Comparison of ENCODE assay signal across 13 cellular contexts in genomic region chr17:67830440-67830839, GRCh38. TPM values are rescaled to one million over a fixed set of nuclear protein-coding genes. Genes with fewer than 3 reads are reported as not detected.
DNase-seq lines count a peak whose midpoint lies in the region; ATAC-seq and FAIRE-seq lines count a peak whose summit lies in the region.
"Had no signal": no experiment of that assay in that cellular context is flagged by ENCODE, and none has a peak within 500 bp of the region (broad histone marks: within the 10 kb centered on the region; RNA-seq: fewer than 3 reads in every experiment).

No MANE protein-coding gene starts in this region.

- H3K4me1 ChIP-seq in iPS-15b (ENCODE audit: control insufficient read depth, insufficient read depth, low read length) (peaks cover 18% of the 10 kb centered on the region), small intestine (ENCODE audit: control insufficient read depth in 2 of 2, insufficient read depth in 1 of 2, low read depth in 1 of 2, low read length in 1 of 2) (peaks cover 6 to 12% of the 10 kb centered on the region in 2 donors), mesenchymal stem cell (ENCODE audit: control insufficient read depth, insufficient read depth, low read depth, low read length) (peaks cover 10% of the 10 kb centered on the region)
- H3K4me1 ChIP-seq: SJCRH30 had no signal

- DNase-seq in activated T-cell treated with anti-CD3 and anti-CD28 coated beads, Interleukin-2, amount 50 U/mL, for 72 hours, result no peak
- DNase-seq in activated T-cell treated with anti-CD3 and anti-CD28 coated beads for 4 hours (no peak), SK-N-MC (ENCODE audit: low read depth, low spot score) (no peak), small intestine (peak; percentile 22), mesenchymal stem cell (no peak), hepatic stellate cell (ENCODE audit: low spot score) (no peak)
- DNase-seq in NK-92 treated with Interleukin-12 subunit alpha and Interleukin-12 subunit beta, amount 100 ng/mL, for 24 hours (lab: John Stamatoyannopoulos, UW), result no peak
- DNase-seq: activated CD4-positive, alpha-beta T cell treated with anti-CD3 and anti-CD28 coated beads, Interleukin-2, amount 50 U/mL, for 48 hours; NCI-H2029; SJCRH30 had no signal

- no peak for ATAC-seq in activated T-cell treated with anti-CD3 and anti-CD28 coated beads, Interleukin-2, amount 50 U/mL, for 72 hours (replicated peaks in 1 of 2)
- ATAC-seq: stimulated activated memory B cell treated with anti-CD40 and anti-IgM and Interleukin-4, amounts not matched to agents 10 μg/mL and 1 μg/mL and 100 μg/mL, for 72 hours had no signal

- no peaks in the 10 kb centered on the region for H3K79me1 ChIP-seq in mesenchymal stem cell (replicated peaks; ENCODE audit: low read length, poor library complexity, severe bottlenecking)

- H3K14ac ChIP-seq in mesenchymal stem cell (ENCODE audit: low read length in 2 of 2), result no peak overlapping the region

- H3K9ac ChIP-seq in SK-N-MC (ENCODE audit: insufficient read length), result no peak overlapping the region
- no peak overlapping the region for H3K9ac ChIP-seq in iPS-15b (ENCODE audit: low read depth, low read length)
- no peak overlapping the region for H3K9ac ChIP-seq in mesenchymal stem cell (ENCODE audit: low read length)

- H2BK120ac ChIP-seq in mesenchymal stem cell (ENCODE audit: low read depth, low read length), result no peak overlapping the region

- no peak overlapping the region for H2BK15ac ChIP-seq in mesenchymal stem cell (ENCODE audit: low read depth, poor library complexity, severe bottlenecking)

- H3K4me3 ChIP-seq in SK-N-MC (0 out of 2 replicates have a peak overlapping the region, but pooled peaks have one; percentile 1), iPS-15b (ENCODE audit: low read depth, low read length) (peak overlapping the region; percentile 28), small intestine (ENCODE audit: low read depth in 1 of 2, low read length in 2 of 2) (no peak overlapping the region), mesenchymal stem cell (ENCODE audit: insufficient read depth in 1 of 2, low read depth in 1 of 2, low read length in 2 of 2) (no peak overlapping the region)
- H3K4me3 ChIP-seq: SJCRH30, skin epidermis had no signal

- no peaks in the 10 kb centered on the region for H3K27me3 Mint-ChIP-seq in activated T-cell treated with anti-CD3 and anti-CD28 coated beads, Interleukin-2, amount 50 U/mL, for 72 hours (ENCODE audit: low read depth)
- H3K27me3 Mint-ChIP-seq: stimulated activated memory B cell treated with anti-CD40 and anti-IgM and Interleukin-4, amounts not matched to agents 10 μg/mL and 1 μg/mL and 100 μg/mL, for 72 hours had no signal

- no peaks in the 10 kb centered on the region for H3K9me3 ChIP-seq in SK-N-MC (ENCODE audit: low read depth, low read length)
- H3K9me3 ChIP-seq in iPS-15b (ENCODE audit: control insufficient read depth, insufficient read depth, low read length), result no peaks in the 10 kb centered on the region
- no peaks in the 10 kb centered on the region for H3K9me3 ChIP-seq in small intestine (ENCODE audit: control insufficient read depth, low read depth)
- H3K9me3 ChIP-seq in mesenchymal stem cell (ENCODE audit: control insufficient read depth, low read length), result no peaks in the 10 kb centered on the region
- H3K9me3 ChIP-seq: SJCRH30 had no signal

- H3K4me3 Mint-ChIP-seq in activated T-cell treated with anti-CD3 and anti-CD28 coated beads, Interleukin-2, amount 50 U/mL, for 72 hours, result peak overlapping the region; percentile 24 to 56
- H3K4me3 Mint-ChIP-seq: stimulated activated memory B cell treated with anti-CD40 and anti-IgM and Interleukin-4, amounts not matched to agents 10 μg/mL and 1 μg/mL and 100 μg/mL, for 72 hours had no signal

- H3K23ac ChIP-seq in mesenchymal stem cell (ENCODE audit: low read length in 2 of 2), result no peak overlapping the region

- H4K91ac ChIP-seq in mesenchymal stem cell (ENCODE audit: low read length), result no peak overlapping the region

- H2AK5ac ChIP-seq in mesenchymal stem cell (ENCODE audit: low read length, severe bottlenecking), result no peak overlapping the region

- no peak for FAIRE-seq in small intestine (lab: Jason Lieb, UNC)

- H3K4me1 Mint-ChIP-seq in activated T-cell treated with anti-CD3 and anti-CD28 coated beads, Interleukin-2, amount 50 U/mL, for 72 hours (ENCODE audit: low read depth), result peaks cover 73% of the 10 kb centered on the region

- H3K4ac ChIP-seq in mesenchymal stem cell (ENCODE audit: low read depth in 1 of 2, low read length in 2 of 2), result no peak overlapping the region

- H4K8ac ChIP-seq in mesenchymal stem cell (ENCODE audit: low read length), result no peak overlapping the region

- no peak overlapping the region for H2BK12ac ChIP-seq in mesenchymal stem cell (ENCODE audit: low read length in 2 of 2)

- H3K27me3 ChIP-seq in iPS-15b (ENCODE audit: control insufficient read depth, insufficient read depth, low read length), result no peaks in the 10 kb centered on the region
- H3K27me3 ChIP-seq in small intestine (ENCODE audit: control insufficient read depth in 2 of 2, insufficient read depth in 2 of 2, low read length in 2 of 2), result no peaks in the 10 kb centered on the region
- no peaks in the 10 kb centered on the region for H3K27me3 ChIP-seq in mesenchymal stem cell (ENCODE audit: control insufficient read depth in 1 of 2, insufficient read depth in 1 of 2, low read length in 2 of 2)
- H3K27me3 ChIP-seq: SJCRH30 had no signal

- H3K36me3 Mint-ChIP-seq in activated T-cell treated with anti-CD3 and anti-CD28 coated beads, Interleukin-2, amount 50 U/mL, for 72 hours (ENCODE audit: insufficient read depth in 2 of 2), result peaks cover 12 to 17% of the 10 kb centered on the region in 2 donors

- H3K18ac ChIP-seq in mesenchymal stem cell (ENCODE audit: low read depth in 1 of 2, low read length in 2 of 2), result no peak overlapping the region

- no peak overlapping the region for H2AFZ ChIP-seq in mesenchymal stem cell (ENCODE audit: low read depth, low read length)

- peak overlapping the region; percentile 31 for H3K27ac Mint-ChIP-seq in activated T-cell treated with anti-CD3 and anti-CD28 coated beads, Interleukin-2, amount 50 U/mL, for 72 hours

- no peak overlapping the region for H3K4me2 ChIP-seq in mesenchymal stem cell (ENCODE audit: low read length, poor library complexity, severe bottlenecking)

- no peak overlapping the region for H3K27ac ChIP-seq in SK-N-MC
- H3K27ac ChIP-seq in small intestine (ENCODE audit: low read depth in 1 of 2, low read length in 1 of 2), result no peak overlapping the region
- H3K27ac ChIP-seq in mesenchymal stem cell (ENCODE audit: low read length, poor library complexity, severe bottlenecking), result no peak overlapping the region
- H3K27ac ChIP-seq: SJCRH30, skin epidermis had no signal

- peaks cover 3% of the 10 kb centered on the region for H3K36me3 ChIP-seq in SK-N-MC (ENCODE audit: insufficient read depth, low read length)
- no peaks in the 10 kb centered on the region for H3K36me3 ChIP-seq in iPS-15b (ENCODE audit: control insufficient read depth, insufficient read depth, low read length)
- H3K36me3 ChIP-seq in small intestine (ENCODE audit: control insufficient read depth in 2 of 2, insufficient read depth in 2 of 2, low read length in 2 of 2), result no peaks in the 10 kb centered on the region
- H3K36me3 ChIP-seq in mesenchymal stem cell (ENCODE audit: control insufficient read depth in 1 of 2, insufficient read depth in 2 of 2, low read depth in 1 of 2, low read length in 2 of 2), result no peaks in the 10 kb centered on the region
- H3K36me3 ChIP-seq: SJCRH30 had no signal

- no peaks in the 10 kb centered on the region for H3K9me3 Mint-ChIP-seq in activated T-cell treated with anti-CD3 and anti-CD28 coated beads, Interleukin-2, amount 50 U/mL, for 72 hours

- WGBS in small intestine, 3 donors, result 32 to 53% (median 39%) methylated on average over 6 of the region's 6 CpGs
- 72% methylated on average over 6 of the region's 6 CpGs for WGBS in mesenchymal stem cell

- no peak overlapping the region for H2BK5ac ChIP-seq in mesenchymal stem cell (ENCODE audit: low read depth, low read length, poor library complexity, severe bottlenecking)

RNA-seq across cellular contexts. Expression of gene BPTF, which starts 5.1 kb away (rescaled TPM):
- total RNA-seq in activated T-cell treated with anti-CD3 and anti-CD28 coated beads, Interleukin-2, amount 50 U/mL, for 72 hours, result 10 to 100 TPM; 86.9 to 95.1 TPM
- 10 to 100 TPM; 11.6 to 19.5 (median 15.4) TPM for polyA plus RNA-seq in small intestine
- polyA plus RNA-seq in mesenchymal stem cell (2013, experiment 1 of 2), result 46.3 TPM
- 45.1 TPM for polyA plus RNA-seq in mesenchymal stem cell (2013, experiment 2 of 2)

Comparison
In these comparisons a context has a peak if more than half of its experiments do, and no peak if none do; other contexts are left out.
1. H3K4me3 ChIP-seq: peak in SK-N-MC (single experiment) and iPS-15b (single experiment); none in small intestine (0 of 2) and mesenchymal stem cell (0 of 2).